ENCODE assay signal across 16 cellular contexts in the genomic region with DNA sequence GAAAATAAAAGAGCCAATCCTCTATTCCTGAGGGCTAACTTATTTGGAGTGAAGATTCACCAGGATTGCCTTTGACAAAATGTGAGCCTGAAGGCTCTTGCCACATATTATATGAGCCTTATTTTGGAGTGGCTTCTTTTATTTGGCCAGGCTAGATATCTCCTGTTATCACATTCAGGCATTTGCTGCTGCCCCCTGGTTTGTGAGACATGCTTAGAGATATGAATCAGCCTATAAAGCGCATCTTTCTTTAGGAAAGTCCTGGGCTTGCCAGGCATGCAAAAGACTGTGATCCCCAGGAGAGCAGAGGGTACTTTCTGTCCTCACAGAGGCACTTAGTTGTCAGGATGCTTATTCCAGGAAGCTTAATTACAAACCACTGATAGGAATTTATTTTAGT.
A peak's percentile ranks its signal among the peaks of the same experiment; 100 is the strongest.
DNase-seq lines count a peak whose midpoint lies in the region; ATAC-seq and TF ChIP-seq lines count a peak whose summit lies in the region.
"Had no signal": no experiment of that assay in that cellular context is flagged by ENCODE, and none has a peak within 500 bp of the region (broad histone marks: within the 10 kb centered on the region; RNA-seq: fewer than 3 reads in every experiment).

No MANE protein-coding gene starts in this region.

- POLR2A ChIA-PET in CD4-positive, alpha-beta memory T cell (lab: Charles Lee; ENCODE audit: partially characterized antibody) = no interaction called here

- H3K36me3 ChIP-seq in CD4-positive, alpha-beta memory T cell (ENCODE audit: insufficient read depth, low read length) = no peaks in the 10 kb centered on the region

- CTCF ChIA-PET in CD4-positive, alpha-beta memory T cell (lab: Charles Lee; ENCODE audit: partially characterized antibody) = no interaction called here

- TF ChIP-seq CTCF in brain (conservative IDR thresholded peaks at IDR 0.05) = no peak

- H3K4me1 Mint-ChIP-seq in brain = peaks cover 33% of the 10 kb centered on the region
- H3K4me1 Mint-ChIP-seq in CD4-positive, alpha-beta memory T cell = no peaks in the 10 kb centered on the region
- H3K4me1 Mint-ChIP-seq: B cell had no signal

- no peak overlapping the region for H3K4me3 Mint-ChIP-seq in brain
- H3K4me3 Mint-ChIP-seq in CD4-positive, alpha-beta memory T cell = no peak overlapping the region
- H3K4me3 Mint-ChIP-seq: B cell; CD8-positive, alpha-beta T cell had no signal

- H3K27ac Mint-ChIP-seq in brain = peak overlapping the region in 3 of 5 experiments; percentile 16 to 88 (median 46)
- H3K27ac Mint-ChIP-seq in CD4-positive, alpha-beta memory T cell = no peak overlapping the region
- H3K27ac Mint-ChIP-seq: B cell; CD8-positive, alpha-beta T cell had no signal

- peak; percentile 5 for DNase-seq in A172 (ENCODE audit: low spot score)
- peak; percentile 38 for DNase-seq in EH (ENCODE audit: low read depth)
- peak; percentile 76 for DNase-seq in NCI-H526 treated with DMSO at 0.1 percent for 48 hours (lab: John Stamatoyannopoulos, UW)
- no peak for DNase-seq in mucosa of gallbladder (ENCODE audit: low spot score)
- no peak for DNase-seq in NCI-H774 (lab: John Stamatoyannopoulos, UW)
- DNase-seq in CD4-positive, alpha-beta memory T cell = no peak
- DNase-seq: CD8-positive, alpha-beta T cell; DND-41; GM23248 had no signal

- ATAC-seq in GM21529 (IDR thresholded peaks at IDR 0.05; ENCODE audit: unreplicated experiment) = no peak
- ATAC-seq: CD8-positive, alpha-beta T cell; GM12878; HCT116; HepG2 had no signal

- intact Hi-C loops in CD4-positive, alpha-beta memory T cell (cut with micrococcal nuclease) = no loop called here

- H3K27ac ChIP-seq in CD4-positive, alpha-beta memory T cell (ENCODE audit: low read depth, low read length) = no peak overlapping the region
- H3K27ac ChIP-seq: C4-2B, GM23248 had no signal

- H3K36me3 Mint-ChIP-seq in brain = peaks cover 7% of the 10 kb centered on the region
- no peaks in the 10 kb centered on the region for H3K36me3 Mint-ChIP-seq in CD4-positive, alpha-beta memory T cell
- H3K36me3 Mint-ChIP-seq: CD8-positive, alpha-beta T cell had no signal

- H3K27me3 ChIP-seq in CD4-positive, alpha-beta memory T cell (ENCODE audit: insufficient read depth, low read length) = no peaks in the 10 kb centered on the region

- no peaks in the 10 kb centered on the region for H3K27me3 Mint-ChIP-seq in brain
- H3K27me3 Mint-ChIP-seq in CD4-positive, alpha-beta memory T cell = no peaks in the 10 kb centered on the region
- H3K27me3 Mint-ChIP-seq: B cell had no signal

- no peaks in the 10 kb centered on the region for H3K9me3 ChIP-seq in CD4-positive, alpha-beta memory T cell (ENCODE audit: control insufficient read depth in 1 of 2, low read length in 2 of 2)

- no peaks in the 10 kb centered on the region for H3K4me1 ChIP-seq in CD4-positive, alpha-beta memory T cell (ENCODE audit: insufficient read depth, low read length)

- H3K4me3 ChIP-seq in CD4-positive, alpha-beta memory T cell (ENCODE audit: low read length in 2 of 2) = no peak overlapping the region
- H3K4me3 ChIP-seq: GM12878, GM23248 had no signal

- peaks cover 0 to 3% (median 0%) of the 10 kb centered on the region in 5 experiments for H3K9me3 Mint-ChIP-seq in brain
- H3K9me3 Mint-ChIP-seq in CD4-positive, alpha-beta memory T cell = peaks cover 0 to 5% (median 0%) of the 10 kb centered on the region in 8 donors
- H3K9me3 Mint-ChIP-seq: CD8-positive, alpha-beta T cell had no signal

Comparison
In these comparisons a context has a peak if more than half of its experiments do, and no peak if none do; other contexts are left out.
1. DNase-seq: peak in A172 (single experiment), EH (single experiment) and NCI-H526 treated with DMSO at 0.1 percent for 48 hours (single experiment); none in mucosa of gallbladder (single experiment), NCI-H774 (single experiment) and CD4-positive, alpha-beta memory T cell (0 of 5).
2. H3K27ac Mint-ChIP-seq: peak in brain (3 of 5); none in CD4-positive, alpha-beta memory T cell (0 of 7).